Comparison of ENCODE assay signal across 13 cellular contexts in genomic region chr13:90686438-90686837, GRCh38.
DNase-seq lines count a peak whose midpoint lies in the region; ATAC-seq, FAIRE-seq and TF ChIP-seq lines count a peak whose summit lies in the region.
"Had no signal": no experiment of that assay in that cellular context is flagged by ENCODE, and none has a peak within 500 bp of the region (broad histone marks: within the 10 kb centered on the region; RNA-seq: fewer than 3 reads in every experiment).

No MANE protein-coding gene starts in this region.

- H3K9me3 ChIP-seq in left lung: no peaks in the 10 kb centered on the region
- no peaks in the 10 kb centered on the region for H3K9me3 ChIP-seq in gastrocnemius medialis

- no peak overlapping the region for H3K27ac ChIP-seq in left lung
- no peak overlapping the region for H3K27ac ChIP-seq in gastrocnemius medialis

- no peak for FAIRE-seq in HTR-8/SVneo (lab: Jason Lieb, UNC)
- FAIRE-seq: GM18507 had no signal

- H3K4me1 ChIP-seq in left lung (no peaks in the 10 kb centered on the region), gastrocnemius medialis (no peaks in the 10 kb centered on the region)

- TF ChIP-seq POLR2A in gastrocnemius medialis (IDR thresholded peaks at IDR 0.05): no peak

- intact Hi-C loops in left lung (cut with DNase I): no loop called here
- intact Hi-C loops in gastrocnemius medialis (cut with DNase I; ENCODE audit: low total_unique reads): no loop called here

- no peaks in the 10 kb centered on the region for H3K27me3 ChIP-seq in left lung
- no peaks in the 10 kb centered on the region for H3K27me3 ChIP-seq in gastrocnemius medialis

- in situ Hi-C loops in gastrocnemius medialis (cut with MboI; ENCODE audit: low sequenced_read_pairs in 4 of 4): no loop called here

- H3K4me3 ChIP-seq in AG09309 (ENCODE audit: control insufficient read depth, low read depth, low read length) (no peak overlapping the region), cardiac fibroblast (replicated peaks in 1 of 2; ENCODE audit: low read depth in 2 of 2, low read length in 2 of 2) (no peak overlapping the region), left lung (no peak overlapping the region), gastrocnemius medialis (no peak overlapping the region)

- H3K36me3 ChIP-seq in left lung (no peaks in the 10 kb centered on the region), gastrocnemius medialis (no peaks in the 10 kb centered on the region)

- TF ChIP-seq CTCF in AG09309 (IDR thresholded peaks at IDR 0.05; ENCODE audit: control insufficient read depth, insufficient read depth, low read depth, low read length, missing control alignments) (no peak), cardiac fibroblast (IDR thresholded peaks at IDR 0.05; ENCODE audit: low read depth, low read length) (no peak), left lung (IDR thresholded peaks at IDR 0.05) (no peak), gastrocnemius medialis (IDR thresholded peaks at IDR 0.05 in 4 of 5, conservative IDR thresholded peaks at IDR 0.05 in 1 of 5) (no peak)

- ATAC-seq in left lung (peak; percentile 25), gastrocnemius medialis (no peak), GM18909 (IDR thresholded peaks at IDR 0.05; ENCODE audit: poor library complexity, unreplicated experiment) (no peak)
- ATAC-seq: esophagus mucosa had no signal

- DNase-seq in AG09309 (ENCODE audit: low read depth) (peak; percentile 34), HTR-8/SVneo (ENCODE audit: insufficient read length, low spot score) (peak; percentile 9), cardiac fibroblast (ENCODE audit: low read depth in 2 of 2) (peak; percentile 88 to 91), left lung (no peak), gastrocnemius medialis (no peak), nucleus accumbens (lab: John Stamatoyannopoulos, UW) (no peak), COLO668 (lab: John Stamatoyannopoulos, UW; ENCODE audit: unreplicated experiment) (no peak)
- DNase-seq: left cardiac atrium; MV-4-11; stimulated activated CD4-positive, alpha-beta T cell treated with anti-CD3 and anti-CD28 coated beads, Interleukin-15, amount 100 ng/mL, for 24 hours had no signal

Comparison
In these comparisons a context has a peak if more than half of its experiments do, and no peak if none do; other contexts are left out.
1. DNase-seq: peak in AG09309 (single experiment), HTR-8/SVneo (single experiment) and cardiac fibroblast (2 of 2); none in left lung (0 of 2), gastrocnemius medialis (0 of 2), nucleus accumbens (0 of 56) and COLO668 (single experiment).